ENCODE assay signal across 13 cellular contexts in genomic region chr9:137275203-137275936, GRCh38. TPM values are rescaled to one million over a fixed set of nuclear protein-coding genes. Genes with fewer than 3 reads are reported as not detected.
DNase-seq lines count a peak whose midpoint lies in the region; ATAC-seq and TF ChIP-seq lines count a peak whose summit lies in the region.
"Had no signal": no experiment of that assay in that cellular context is flagged by ENCODE, and none has a peak within 500 bp of the region (broad histone marks: within the 10 kb centered on the region; RNA-seq: fewer than 3 reads in every experiment).

No MANE protein-coding gene starts in this region.

- H3K4me2 ChIP-seq in neural progenitor cell, result no peak overlapping the region

- no peak for DNase-seq in Calu3
- no peak for DNase-seq in HFFc6
- no peak for DNase-seq in central memory CD8-positive, alpha-beta T cell (ENCODE audit: low spot score in 2 of 2)
- DNase-seq in neural progenitor cell (ENCODE audit: low spot score), result no peak
- DNase-seq in NCI-H2029 treated with DMSO at 0.1 percent for 48 hours (lab: John Stamatoyannopoulos, UW), result no peak
- DNase-seq in testis, result no peak
- DNase-seq in HUDEP-2 (lab: John Stamatoyannopoulos, UW; ENCODE audit: unreplicated experiment in 76 of 76), result no peak
- DNase-seq: COR-L47, PC-3 had no signal

- H3K27ac Mint-ChIP-seq in Calu3 (ENCODE audit: unreplicated experiment), result no peak overlapping the region
- peak overlapping the region; percentile 72 for H3K27ac Mint-ChIP-seq in HFFc6
- H3K27ac Mint-ChIP-seq in central memory CD8-positive, alpha-beta T cell (ENCODE audit: low read depth), result peak overlapping the region; percentile 77
- H3K27ac Mint-ChIP-seq in neural progenitor cell, result peak overlapping the region; percentile 17

- TF ChIP-seq CTCF in Calu3 (IDR thresholded peaks at IDR 0.05; ENCODE audit: unreplicated experiment), result no peak
- peak; percentile 39 for TF ChIP-seq CTCF in HFFc6 (IDR thresholded peaks at IDR 0.05)
- TF ChIP-seq CTCF in neural progenitor cell (IDR thresholded peaks at IDR 0.05), result no peak
- no peak for TF ChIP-seq CTCF in testis (IDR thresholded peaks at IDR 0.05)

- H3K9me3 Mint-ChIP-seq in Calu3 (ENCODE audit: low read depth, unreplicated experiment) (no peaks in the 10 kb centered on the region), HFFc6 (no peaks in the 10 kb centered on the region), neural progenitor cell (no peaks in the 10 kb centered on the region)
- no peaks in the 10 kb centered on the region for H3K9me3 Mint-ChIP-seq in central memory CD8-positive, alpha-beta T cell

- H3K9me3 ChIP-seq in neural progenitor cell (ENCODE audit: low read depth) (no peaks in the 10 kb centered on the region), testis (no peaks in the 10 kb centered on the region)
- H3K9me3 ChIP-seq: body of pancreas had no signal

- H3K36me3 Mint-ChIP-seq in Calu3 (ENCODE audit: insufficient read depth, unreplicated experiment) (peaks cover 59% of the 10 kb centered on the region), HFFc6 (ENCODE audit: low read depth) (no peaks in the 10 kb centered on the region; the same call in 1 of the 2 replicates), neural progenitor cell (no peaks in the 10 kb centered on the region)
- H3K36me3 Mint-ChIP-seq in central memory CD8-positive, alpha-beta T cell (ENCODE audit: insufficient read depth), result peaks cover 7% of the 10 kb centered on the region

- H3K9ac ChIP-seq in neural progenitor cell, result no peak overlapping the region

- intact Hi-C loops in Calu3 (cut with micrococcal nuclease; ENCODE audit: unreplicated experiment) (no loop called here), testis (cut with DNase I; ENCODE audit: low total_unique reads) (no loop called here)

- H3K4me1 Mint-ChIP-seq in Calu3 (ENCODE audit: low read depth, unreplicated experiment) (peaks cover 20% of the 10 kb centered on the region), HFFc6 (ENCODE audit: low read depth) (peaks cover 16% of the 10 kb centered on the region), neural progenitor cell (peaks cover 14% of the 10 kb centered on the region)
- H3K4me1 Mint-ChIP-seq in central memory CD8-positive, alpha-beta T cell, result peaks cover 25% of the 10 kb centered on the region

- H4K20me1 ChIP-seq in neural progenitor cell (ENCODE audit: low read depth), result no peaks in the 10 kb centered on the region

- BruUV-seq in Calu3 (replicated peaks; lab: Mats Ljungman, UMichigan), result no TSS peak

- H3K27me3 Mint-ChIP-seq in Calu3 (ENCODE audit: unreplicated experiment) (no peaks in the 10 kb centered on the region), HFFc6 (ENCODE audit: insufficient read depth) (peaks cover 7% of the 10 kb centered on the region), neural progenitor cell (ENCODE audit: insufficient read depth, low read depth) (peaks cover 8% of the 10 kb centered on the region)
- no peaks in the 10 kb centered on the region for H3K27me3 Mint-ChIP-seq in central memory CD8-positive, alpha-beta T cell

- H3K4me3 ChIP-seq in neural progenitor cell (no peak overlapping the region), testis (no peak overlapping the region)
- H3K4me3 ChIP-seq: body of pancreas had no signal

- H3K36me3 ChIP-seq in neural progenitor cell (no peaks in the 10 kb centered on the region), testis (ENCODE audit: low read depth, missing control alignments) (no peaks in the 10 kb centered on the region)

- ATAC-seq in central memory CD8-positive, alpha-beta T cell (replicated peaks; ENCODE audit: extremely low read depth, poor library complexity, severe bottlenecking), result no peak
- ATAC-seq: body of pancreas had no signal

- H3F3A ChIP-seq in neural progenitor cell (ENCODE audit: low read depth), result peaks cover 17% of the 10 kb centered on the region

- H3K27ac ChIP-seq in neural progenitor cell, result no peak overlapping the region
- H3K27ac ChIP-seq in testis, result no peak overlapping the region

- peaks cover 25% of the 10 kb centered on the region for H3K27me3 ChIP-seq in neural progenitor cell
- H3K27me3 ChIP-seq in testis, result no peaks in the 10 kb centered on the region
- H3K27me3 ChIP-seq: body of pancreas had no signal

- H3K4me3 Mint-ChIP-seq in Calu3 (ENCODE audit: low read depth, unreplicated experiment), result peak overlapping the region; percentile 1
- no peak overlapping the region for H3K4me3 Mint-ChIP-seq in HFFc6
- peak overlapping the region; percentile 5 for H3K4me3 Mint-ChIP-seq in central memory CD8-positive, alpha-beta T cell
- peak overlapping the region; percentile 38 for H3K4me3 Mint-ChIP-seq in neural progenitor cell

- no peak overlapping the region for H2AFZ ChIP-seq in neural progenitor cell (replicated peaks)

- no peak for TF ChIP-seq POLR2A in testis (IDR thresholded peaks at IDR 0.05)

- CTCF ChIA-PET in Calu3 (lab: Charles Lee), result no interaction called here

- peaks cover 21% of the 10 kb centered on the region for H3K4me1 ChIP-seq in neural progenitor cell
- H3K4me1 ChIP-seq in testis, result peaks cover 12% of the 10 kb centered on the region

- 84 to 91% methylated on average over 27 of the region's 27 CpGs for WGBS in testis, 2 donors

- H3K79me2 ChIP-seq in neural progenitor cell (ENCODE audit: low read depth), result no peaks in the 10 kb centered on the region

RNA-seq across cellular contexts. Expression of gene TOR4A, which starts 2.2 kb away (rescaled TPM):
- total RNA-seq in Calu3 (2022) (51.8 and 60.2 TPM in 2 replicates), neural progenitor cell (ENCODE audit: low replicate concordance) (0.39 and 2.8 TPM in 2 replicates), testis (1 to 10 TPM; 3.4 to 4.5 TPM)
- 10 to 100 TPM; 58.4 to 76.2 (median 62.2) TPM for total RNA-seq in HFFc6 (2021; fragmentation: NEBNext Ultra II Directional; extraction: Animal tissue kit (Norgen Biotek cat#: 25700))
- 2.1 TPM for polyA plus RNA-seq in testis (ENCODE audit: insufficient read depth, low read depth, low replicate concordance)

RNA-seq across cellular contexts. Expression of gene NELFB, which starts 20.2 kb away (rescaled TPM):
- 41.8 and 43.5 TPM in 2 replicates for total RNA-seq in Calu3 (2022)
- 10 to 100 TPM; 48.5 to 59.9 (median 52.7) TPM for total RNA-seq in HFFc6 (2021; fragmentation: NEBNext Ultra II Directional; extraction: Animal tissue kit (Norgen Biotek cat#: 25700))
- 35.2 and 76.1 TPM in 2 replicates for total RNA-seq in neural progenitor cell (ENCODE audit: low replicate concordance)
- 10 to 100 TPM; 60.9 to 76.7 TPM for total RNA-seq in testis
- 55.0 TPM for polyA plus RNA-seq in testis (ENCODE audit: insufficient read depth, low read depth, low replicate concordance)

RNA-seq across cellular contexts. Expression of gene STPG3, which starts 24.3 kb away (rescaled TPM):
- not detected in 2 replicates for total RNA-seq in Calu3 (2022)
- not detected for total RNA-seq in HFFc6 (2021; fragmentation: NEBNext Ultra II Directional; extraction: Animal tissue kit (Norgen Biotek cat#: 25700))
- total RNA-seq in neural progenitor cell (ENCODE audit: low replicate concordance), result not detected in 2 replicates
- 10 to 100 TPM; 14.6 to 34.1 TPM for total RNA-seq in testis
- 58.9 TPM for polyA plus RNA-seq in testis (ENCODE audit: insufficient read depth, low read depth, low replicate concordance)
- total RNA-seq: body of pancreas, glomerular endothelial cell, lung microvascular endothelial cell, PC-3, subcutaneous adipose tissue had no signal

RNA-seq across cellular contexts. Expression of gene NRARP, which starts 26.7 kb away (rescaled TPM):
- total RNA-seq in Calu3 (2022) (32.6 and 32.9 TPM in 2 replicates), neural progenitor cell (ENCODE audit: low replicate concordance) (20.7 and 25.2 TPM in 2 replicates), testis (10 to 100 TPM; 14.4 to 40.6 TPM)
- total RNA-seq in HFFc6 (2021; fragmentation: NEBNext Ultra II Directional; extraction: Animal tissue kit (Norgen Biotek cat#: 25700)), result under 1 TPM in 5 of 6 experiments, not detected in 1; 0.09 to 0.36 (median 0.17) TPM
- polyA plus RNA-seq in testis (ENCODE audit: insufficient read depth, low read depth, low replicate concordance), result 5.2 TPM

RNA-seq across cellular contexts. Expression of gene TUBB4B, which starts 34.3 kb away (rescaled TPM):
- total RNA-seq in Calu3 (2022) (360 and 383 TPM in 2 replicates), neural progenitor cell (ENCODE audit: low replicate concordance) (183 and 367 TPM in 2 replicates), testis (100 to 1,000 TPM; 856 to 940 TPM)
- total RNA-seq in HFFc6 (2021; fragmentation: NEBNext Ultra II Directional; extraction: Animal tissue kit (Norgen Biotek cat#: 25700)), result 100 to 1,000 TPM; 415 to 760 (median 681) TPM
- polyA plus RNA-seq in testis (ENCODE audit: insufficient read depth, low read depth, low replicate concordance), result 1,777 TPM

Comparison
In these comparisons a context has a peak if more than half of its experiments do, and no peak if none do; other contexts are left out.
1. RNA of gene STPG3, which starts 24.3 kb away (total RNA-seq): 14.6 to 34.1 TPM in testis; not detected in HFFc6, not detected in Calu3 and not detected in neural progenitor cell; every median in the first group is over 10 times any median in the second.